In genomic region chr2:173914055-173914922, GRCh38 we compare ENCODE assay signal across 1 cellular context.
TF ChIP-seq lines count a peak whose summit lies in the region.

No MANE protein-coding gene starts in this region.

TF ChIP-seq in endothelial cell of umbilical vein, 7 proteins besides CTCF, POLR2A, EP300 and RAD21 (continued from another document):
- TF ChIP-seq POLR2AphosphoS5 (IDR thresholded peaks at IDR 0.05; ENCODE audit: insufficient read depth, low read depth, low read length), result no peak
- no peak for TF ChIP-seq EZH2 (IDR thresholded peaks at IDR 0.05; ENCODE audit: borderline replicate concordance, low read depth, low read length, severe bottlenecking)
